Comparison of ENCODE assay signal across 9 cellular contexts in the genomic region with DNA sequence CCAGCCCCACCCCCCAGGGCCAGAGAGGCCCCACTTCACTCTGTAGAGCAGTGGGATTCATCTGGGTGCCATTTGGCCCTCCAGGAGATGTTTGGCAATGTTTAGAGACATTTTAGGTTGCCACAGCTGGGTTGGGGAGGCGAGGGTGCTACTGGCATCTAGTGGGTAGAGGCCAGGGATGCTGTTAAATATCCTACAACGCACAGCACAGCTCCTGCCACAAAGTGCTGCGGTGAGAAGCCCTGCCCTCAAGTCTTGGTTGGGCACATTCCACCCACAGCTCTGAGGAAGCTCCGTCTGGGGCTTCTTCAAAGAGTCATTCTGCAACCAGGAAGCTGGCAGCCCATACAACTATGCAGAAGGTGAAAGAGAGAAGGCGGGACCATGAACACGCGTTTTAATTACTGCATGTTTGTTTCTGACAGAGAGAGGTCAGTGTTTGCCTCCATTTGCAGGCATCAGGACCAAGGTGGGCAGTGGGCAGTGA. TPM values are rescaled to one million over a fixed set of nuclear protein-coding genes. Genes with fewer than 3 reads are reported as not detected.
DNase-seq lines count a peak whose midpoint lies in the region; ATAC-seq and TF ChIP-seq lines count a peak whose summit lies in the region.
"Had no signal": no experiment of that assay in that cellular context is flagged by ENCODE, and none has a peak within 500 bp of the region (broad histone marks: within the 10 kb centered on the region; RNA-seq: fewer than 3 reads in every experiment).

No MANE protein-coding gene starts in this region.

- H3K4me2 ChIP-seq in Loucy (ENCODE audit: low read depth, low read length, poor library complexity, severe bottlenecking), result peak overlapping the region; percentile 80

- no peaks in the 10 kb centered on the region for H3K36me3 Mint-ChIP-seq in CD8-positive, alpha-beta T cell
- H3K36me3 Mint-ChIP-seq in activated T-cell treated with anti-CD3 and anti-CD28 coated beads, Interleukin-2, amount 50 U/mL, for 72 hours (ENCODE audit: insufficient read depth in 2 of 2), result no peaks in the 10 kb centered on the region
- H3K36me3 Mint-ChIP-seq in natural killer cell, result no peaks in the 10 kb centered on the region

- peaks cover 16% of the 10 kb centered on the region for H3F3A ChIP-seq in Loucy (ENCODE audit: low read depth)

- H3K36me3 ChIP-seq in CD8-positive, alpha-beta T cell (ENCODE audit: insufficient read depth, low read length), result no peaks in the 10 kb centered on the region
- H3K36me3 ChIP-seq in Loucy (ENCODE audit: insufficient read depth, low read length), result no peaks in the 10 kb centered on the region

- peak overlapping the region; percentile 68 for H3K4me3 Mint-ChIP-seq in CD8-positive, alpha-beta T cell
- peak overlapping the region; percentile 74 to 81 for H3K4me3 Mint-ChIP-seq in activated T-cell treated with anti-CD3 and anti-CD28 coated beads, Interleukin-2, amount 50 U/mL, for 72 hours
- peak overlapping the region; percentile 75 for H3K4me3 Mint-ChIP-seq in natural killer cell

- no peaks in the 10 kb centered on the region for H3K9me3 Mint-ChIP-seq in CD8-positive, alpha-beta T cell
- no peaks in the 10 kb centered on the region for H3K9me3 Mint-ChIP-seq in activated T-cell treated with anti-CD3 and anti-CD28 coated beads, Interleukin-2, amount 50 U/mL, for 72 hours
- peaks cover 0 to 1% of the 10 kb centered on the region in 2 donors for H3K9me3 Mint-ChIP-seq in natural killer cell

- H2AFZ ChIP-seq in Loucy (ENCODE audit: low read length), result no peak overlapping the region

- TF ChIP-seq CTCF in CD8-positive, alpha-beta T cell (IDR thresholded peaks at IDR 0.05), result peak; percentile 28
- TF ChIP-seq CTCF in Loucy (conservative IDR thresholded peaks at IDR 0.05; ENCODE audit: low read length) (peak; percentile 64), natural killer cell (IDR thresholded peaks at IDR 0.05) (no peak)

- no peaks in the 10 kb centered on the region for H3K27me3 Mint-ChIP-seq in CD8-positive, alpha-beta T cell (ENCODE audit: low read depth)
- H3K27me3 Mint-ChIP-seq in activated T-cell treated with anti-CD3 and anti-CD28 coated beads, Interleukin-2, amount 50 U/mL, for 72 hours (ENCODE audit: low read depth), result peaks cover 15% of the 10 kb centered on the region
- no peaks in the 10 kb centered on the region for H3K27me3 Mint-ChIP-seq in natural killer cell (ENCODE audit: low read depth in 2 of 2)

- no peaks in the 10 kb centered on the region for H3K27me3 ChIP-seq in CD8-positive, alpha-beta T cell (ENCODE audit: insufficient read depth, low read length)
- H3K27me3 ChIP-seq in Loucy (ENCODE audit: insufficient read depth, low read length, poor library complexity, severe bottlenecking), result no peaks in the 10 kb centered on the region

- no peaks in the 10 kb centered on the region for H3K9me3 ChIP-seq in CD8-positive, alpha-beta T cell (ENCODE audit: low read length)
- no peaks in the 10 kb centered on the region for H3K9me3 ChIP-seq in Loucy (ENCODE audit: insufficient read depth, low read depth, low read length)

- H3K4me1 Mint-ChIP-seq in CD8-positive, alpha-beta T cell (ENCODE audit: low read depth), result peaks cover 83% of the 10 kb centered on the region
- peaks cover 93% of the 10 kb centered on the region for H3K4me1 Mint-ChIP-seq in activated T-cell treated with anti-CD3 and anti-CD28 coated beads, Interleukin-2, amount 50 U/mL, for 72 hours (ENCODE audit: low read depth)
- peaks cover 63 to 69% of the 10 kb centered on the region in 2 donors for H3K4me1 Mint-ChIP-seq in natural killer cell

- peak; percentile 67 for ATAC-seq in CD8-positive, alpha-beta T cell
- ATAC-seq in GM21423 (IDR thresholded peaks at IDR 0.05; ENCODE audit: unreplicated experiment) (peak; percentile 58), natural killer cell (peak; percentile 58 to 86 (median 76))
- ATAC-seq in activated T-cell treated with anti-CD3 and anti-CD28 coated beads, Interleukin-2, amount 50 U/mL, for 72 hours (replicated peaks in 1 of 2), result peak; percentile 66 to 70

- H4K20me1 ChIP-seq in Loucy (ENCODE audit: insufficient read depth, low read length, poor library complexity, severe bottlenecking), result no peaks in the 10 kb centered on the region

- peak overlapping the region; percentile 47 for H3K4me3 ChIP-seq in CD8-positive, alpha-beta T cell (ENCODE audit: low read depth, low read length)
- peak overlapping the region; percentile 70 for H3K4me3 ChIP-seq in Loucy (ENCODE audit: low read length, poor library complexity, severe bottlenecking)

- no peaks in the 10 kb centered on the region for H3K9me2 ChIP-seq in Loucy (replicated peaks; ENCODE audit: low read depth, low read length)

- peak overlapping the region; percentile 49 for H3K27ac ChIP-seq in CD8-positive, alpha-beta T cell (ENCODE audit: low read depth, low read length)

- H3K4me1 ChIP-seq in CD8-positive, alpha-beta T cell (ENCODE audit: insufficient read depth, low read length), result peaks cover 93% of the 10 kb centered on the region
- H3K4me1 ChIP-seq in Loucy (ENCODE audit: insufficient read depth, low read length, poor library complexity, severe bottlenecking), result peaks cover 56% of the 10 kb centered on the region

- POLR2A ChIA-PET in CD8-positive, alpha-beta T cell (lab: Charles Lee), result interaction anchor here (0.9 to 10.7 kb wide), 20 partner anchors 11 to 397 kb away, joined by 3 to 518 read pairs (median 6); a partner anchor contains a TSS

- CTCF ChIA-PET in CD8-positive, alpha-beta T cell (lab: Charles Lee), result interaction anchor here (0.7 to 6.2 kb wide), 21 partner anchors 10 to 397 kb away, joined by 3 to 66 read pairs (median 6); a partner anchor contains a TSS

- H3K9ac ChIP-seq in Loucy (ENCODE audit: low read depth, low read length, poor library complexity, severe bottlenecking), result peak overlapping the region; percentile 96

- peak; percentile 57 to 89 (median 72) for DNase-seq in CD8-positive, alpha-beta T cell
- peak; percentile 78 to 87 for DNase-seq in activated T-cell treated with anti-CD3 and anti-CD28 coated beads, Interleukin-2, amount 50 U/mL, for 72 hours
- DNase-seq in natural killer cell (peak; percentile 61), NCI-H69 (lab: John Stamatoyannopoulos, UW) (no peak), islet precursor cell (no peak), NCI-H526 treated with DMSO at 0.1 percent for 48 hours (lab: John Stamatoyannopoulos, UW) (no peak)

- intact Hi-C loops in CD8-positive, alpha-beta T cell (cut with DNase I, micrococcal nuclease), result loop anchor here (1.0 to 10.0 kb wide), 11 partner anchors 65 to 1328 kb away; a partner anchor contains a TSS
- intact Hi-C loops in natural killer cell (cut with micrococcal nuclease), result loop anchor here (5.0 kb wide), 2 partner anchors 35 to 295 kb away; no protein-coding TSS in a partner anchor

- peaks cover 22% of the 10 kb centered on the region for H3K79me2 ChIP-seq in Loucy (ENCODE audit: insufficient read depth, low read length)

- peak overlapping the region; percentile 95 for H3K27ac Mint-ChIP-seq in CD8-positive, alpha-beta T cell
- H3K27ac Mint-ChIP-seq in activated T-cell treated with anti-CD3 and anti-CD28 coated beads, Interleukin-2, amount 50 U/mL, for 72 hours, result peak overlapping the region; percentile 28
- H3K27ac Mint-ChIP-seq in natural killer cell, result peak overlapping the region; percentile 99

RNA-seq across cellular contexts. Expression of a gene that starts 48.1 kb away (rescaled TPM):
- total RNA-seq in CD8-positive, alpha-beta T cell, result not detected
- total RNA-seq in activated T-cell treated with anti-CD3 and anti-CD28 coated beads, Interleukin-2, amount 50 U/mL, for 72 hours, result under 1 TPM in 1 of 2 donors, not detected in 1; 0.09 TPM
- total RNA-seq in natural killer cell, result not detected
- total RNA-seq: Daoy had no signal

Comparison
In these comparisons a context has a peak if more than half of its experiments do, and no peak if none do; other contexts are left out.
1. DNase-seq: peak in CD8-positive, alpha-beta T cell (7 of 7), activated T-cell treated with anti-CD3 and anti-CD28 coated beads, Interleukin-2, amount 50 U/mL, for 72 hours (2 of 2) and natural killer cell (single experiment); none in NCI-H69 (single experiment), islet precursor cell (single experiment) and NCI-H526 treated with DMSO at 0.1 percent for 48 hours (single experiment).
2. H3K27ac Mint-ChIP-seq: peak in every context shown above with its lines; median percentile 99 in natural killer cell; 95 in CD8-positive, alpha-beta T cell; 28 in activated T-cell treated with anti-CD3 and anti-CD28 coated beads, Interleukin-2, amount 50 U/mL, for 72 hours.
3. Peak in every context shown above with its lines, with median percentiles within 50 percentile points of each other: ATAC-seq and H3K4me3 Mint-ChIP-seq.